In the genomic region with DNA sequence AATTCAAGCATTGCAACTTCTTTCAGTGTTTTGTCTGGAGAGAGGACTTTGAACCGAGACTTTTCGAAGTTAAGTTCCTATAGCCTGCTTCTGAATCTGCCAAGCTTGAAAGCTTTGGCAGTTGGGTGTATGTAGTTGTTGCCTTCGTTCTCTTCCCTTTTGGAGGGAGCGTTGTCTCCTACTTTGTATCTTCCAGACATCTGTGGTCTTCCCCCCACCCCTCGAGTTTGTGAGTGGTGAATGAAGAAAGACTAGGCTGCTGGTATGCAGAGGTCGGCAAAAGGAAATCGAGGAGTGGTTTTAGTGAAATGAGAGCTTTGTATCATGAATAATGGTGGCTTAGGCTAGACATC, we compare ENCODE assay signal across 8 cellular contexts. TPM values are rescaled to one million over a fixed set of nuclear protein-coding genes. Genes with fewer than 3 reads are reported as not detected.
DNase-seq lines count a peak whose midpoint lies in the region; ATAC-seq, FAIRE-seq and TF ChIP-seq lines count a peak whose summit lies in the region.

No MANE protein-coding gene starts in this region.

- no peaks in the 10 kb centered on the region for H3K9me1 ChIP-seq in endothelial cell of umbilical vein (replicated peaks; ENCODE audit: control insufficient read depth, extremely low read depth, insufficient read depth, low read length)

- H3K4me1 ChIP-seq in endothelial cell of umbilical vein (ENCODE audit: control insufficient read depth, extremely low read depth, insufficient read depth, low read length): peaks cover 28% of the 10 kb centered on the region

- no peaks in the 10 kb centered on the region for H3K9me3 ChIP-seq in endothelial cell of umbilical vein (replicated peaks; ENCODE audit: control insufficient read depth, insufficient read depth, low read length)

- peak overlapping the region; percentile 50 for H3K27ac ChIP-seq in endothelial cell of umbilical vein (ENCODE audit: insufficient read depth, low read depth, low read length)

- peak overlapping the region; percentile 98 for H3K4me2 ChIP-seq in endothelial cell of umbilical vein (ENCODE audit: insufficient read depth, low read length)

- POLR2A ChIA-PET in endothelial cell of umbilical vein (lab: Charles Lee): interaction anchor here (0.6 to 2.7 kb wide), 4 partner anchors 13 to 859 kb away, joined by 4 to 12 read pairs (median 7); no protein-coding TSS in a partner anchor
- POLR2A ChIA-PET in naive thymus-derived CD8-positive, alpha-beta T cell (lab: Charles Lee): interaction anchor here (1.1 to 4.9 kb wide), 4 partner anchors 14 to 84 kb away, joined by 3 to 52 read pairs (median 12); no protein-coding TSS in a partner anchor

- intact Hi-C loops in endothelial cell of umbilical vein (cut with micrococcal nuclease): loop anchor here (5.0 to 10.0 kb wide), 5 partner anchors 517 to 1272 kb away; a partner anchor contains a TSS

- H3K27me3 ChIP-seq in endothelial cell of umbilical vein (ENCODE audit: control insufficient read depth in 2 of 2, insufficient read depth in 2 of 2, low read length in 2 of 2): peaks cover 2% of the 10 kb centered on the region in 2 experiments

- peak; percentile 50 for DNase-seq in CD1c-positive myeloid dendritic cell (ENCODE audit: extremely low spot score)
- peak; percentile 22 for DNase-seq in HT-29 (ENCODE audit: low spot score)
- DNase-seq in T-helper 2 cell: peak in 3 of 5 experiments; percentile 6 to 47 (median 38)
- peak; percentile 57 for DNase-seq in endothelial cell of umbilical vein (ENCODE audit: low read depth, low spot score)
- DNase-seq in naive thymus-derived CD8-positive, alpha-beta T cell: peak in 7 of 10 donors; percentile 3 to 39 (median 19)
- DNase-seq in activated effector memory CD4-positive, alpha-beta T cell treated with anti-CD3 and anti-CD28 coated beads, Interleukin-2, amount 50 U/mL, for 16 hours: no peak
- DNase-seq in NCI-H345 (lab: John Stamatoyannopoulos, UW): no peak

- no peak for TF ChIP-seq POLR2A in endothelial cell of umbilical vein (IDR thresholded peaks at IDR 0.05; ENCODE audit: low read depth, low read length)

- H3K9ac ChIP-seq in endothelial cell of umbilical vein (replicated peaks; ENCODE audit: extremely low read depth, insufficient read depth, low read length): peak overlapping the region; percentile 83

- H3K36me3 ChIP-seq in endothelial cell of umbilical vein (ENCODE audit: control insufficient read depth in 2 of 2, extremely low read depth in 1 of 2, insufficient read depth in 2 of 2, low read length in 2 of 2): no peaks in the 10 kb centered on the region

- ATAC-seq in naive thymus-derived CD8-positive, alpha-beta T cell: peak; percentile 4 to 5
- ATAC-seq in GM18498 (IDR thresholded peaks at IDR 0.05; ENCODE audit: unreplicated experiment): no peak

- dilution Hi-C loops in endothelial cell of umbilical vein (cut with MboI; ENCODE audit: extremely low pct_ligation_motif_present, low sequenced_read_pairs): no loop called here

- H3K27me3 Mint-ChIP-seq in naive thymus-derived CD8-positive, alpha-beta T cell: no peaks in the 10 kb centered on the region

- no peaks in the 10 kb centered on the region for H3K9me3 Mint-ChIP-seq in naive thymus-derived CD8-positive, alpha-beta T cell

- peak overlapping the region; percentile 22 to 90 (median 83) for H3K4me3 ChIP-seq in endothelial cell of umbilical vein (replicated peaks in 1 of 3; ENCODE audit: insufficient read depth in 1 of 3, low read depth in 1 of 3, low read length in 3 of 3)

- TF ChIP-seq CTCF in endothelial cell of umbilical vein (IDR thresholded peaks at IDR 0.05; ENCODE audit: extremely low read depth in 1 of 2, insufficient read depth in 1 of 2, low read depth in 1 of 2, low read length in 2 of 2): no peak

- FAIRE-seq in endothelial cell of umbilical vein (lab: Jason Lieb, UNC): no peak

- peaks cover 62% of the 10 kb centered on the region for H3K79me2 ChIP-seq in endothelial cell of umbilical vein (ENCODE audit: control insufficient read depth, insufficient read depth, low read length)

- peaks cover 29% of the 10 kb centered on the region for H4K20me1 ChIP-seq in endothelial cell of umbilical vein (replicated peaks; ENCODE audit: control insufficient read depth, extremely low read depth, insufficient read depth, low read length)

- peaks cover 28 to 62% (median 50%) of the 10 kb centered on the region in 4 donors for H3K4me1 Mint-ChIP-seq in naive thymus-derived CD8-positive, alpha-beta T cell

- H3K36me3 Mint-ChIP-seq in naive thymus-derived CD8-positive, alpha-beta T cell: no peaks in the 10 kb centered on the region

- peak overlapping the region; percentile 69 to 98 (median 92) for H3K27ac Mint-ChIP-seq in naive thymus-derived CD8-positive, alpha-beta T cell

- BruUV-seq in endothelial cell of umbilical vein (replicated peaks; lab: Mats Ljungman, UMichigan): TSS peak; percentile 43

- no peak overlapping the region for H2AFZ ChIP-seq in endothelial cell of umbilical vein (ENCODE audit: low read depth, low read length)

- CTCF ChIA-PET in endothelial cell of umbilical vein (lab: Charles Lee): interaction anchor here (1.2 kb wide), 1 partner anchor 13 kb away, joined by 3 read pairs; no protein-coding TSS in a partner anchor

- peak overlapping the region; percentile 81 to 99 (median 94) for H3K4me3 Mint-ChIP-seq in naive thymus-derived CD8-positive, alpha-beta T cell

TF ChIP-seq in endothelial cell of umbilical vein, 7 proteins besides CTCF, POLR2A, EP300 and RAD21:
- TF ChIP-seq FOS (IDR thresholded peaks at IDR 0.05; ENCODE audit: borderline replicate concordance, insufficient read depth, low read length) (no peak), MYC (IDR thresholded peaks at IDR 0.05; ENCODE audit: low read depth, low read length) (no peak), GATA2 (IDR thresholded peaks at IDR 0.05; ENCODE audit: insufficient read depth, insufficient read length, low read depth, low read length) (no peak), JUN (IDR thresholded peaks at IDR 0.05; ENCODE audit: borderline replicate concordance, insufficient read depth, insufficient read length, low read depth) (no peak)

RNA-seq across cellular contexts. Expression of a gene that starts 1.3 kb away (rescaled TPM):
- 225 TPM in 2 replicates for total RNA-seq in HT-29 (2014; rRNA removed; shearing (Covaris generic))
- total RNA-seq in endothelial cell of umbilical vein: 513 and 566 TPM in 2 replicates
- polyA plus RNA-seq in endothelial cell of umbilical vein: 906 and 920 TPM in 2 replicates
- 475 and 525 TPM in 2 replicates for polyA plus RNA-seq in endothelial cell of umbilical vein (2011; cell fraction: cytosol; rRNA removed)
- polyA plus RNA-seq in endothelial cell of umbilical vein (2011; cell fraction: nucleus; rRNA removed): 1,001 and 1,036 TPM in 2 replicates
- 282 and 393 TPM in 2 replicates for polyA plus RNA-seq in endothelial cell of umbilical vein (2012)
- 3,186 and 3,245 TPM in 2 replicates for polyA minus RNA-seq in endothelial cell of umbilical vein
- polyA minus RNA-seq in endothelial cell of umbilical vein (2011; cell fraction: cytosol; rRNA and poly(A)+ RNA removed): 232 TPM
- polyA minus RNA-seq in endothelial cell of umbilical vein (2011; cell fraction: nucleus; rRNA and poly(A)+ RNA removed): 917 and 1,217 TPM in 2 replicates
- 100 to 1,000 TPM; 160 to 174 TPM for total RNA-seq in naive thymus-derived CD8-positive, alpha-beta T cell
- 10 to 100 TPM; 30.6 to 59.2 (median 33.4) TPM for polyA plus RNA-seq in naive thymus-derived CD8-positive, alpha-beta T cell

Comparison
In these comparisons a context has a peak if more than half of its experiments do, and no peak if none do; other contexts are left out.
1. DNase-seq: peak in CD1c-positive myeloid dendritic cell (single experiment), HT-29 (single experiment), T-helper 2 cell (3 of 5), endothelial cell of umbilical vein (single experiment) and naive thymus-derived CD8-positive, alpha-beta T cell (7 of 10); none in activated effector memory CD4-positive, alpha-beta T cell treated with anti-CD3 and anti-CD28 coated beads, Interleukin-2, amount 50 U/mL, for 16 hours (single experiment) and NCI-H345 (single experiment).